ENCODE assay signal across 15 cellular contexts in genomic region chr3:88041005-88041404, GRCh38. TPM values are rescaled to one million over a fixed set of nuclear protein-coding genes. Genes with fewer than 3 reads are reported as not detected.
DNase-seq lines count a peak whose midpoint lies in the region; ATAC-seq and TF ChIP-seq lines count a peak whose summit lies in the region.
"Had no signal": no experiment of that assay in that cellular context is flagged by ENCODE, and none has a peak within 500 bp of the region (broad histone marks: within the 10 kb centered on the region; RNA-seq: fewer than 3 reads in every experiment).

No MANE protein-coding gene starts in this region.

- H3K27me3 ChIP-seq in H9 (ENCODE audit: insufficient read depth, low read length) (no peaks in the 10 kb centered on the region), aorta (ENCODE audit: control insufficient read depth in 1 of 2, insufficient read depth in 2 of 2, low read length in 1 of 2) (no peaks in the 10 kb centered on the region)
- H3K27me3 ChIP-seq: BE2C had no signal

- H3K36me3 Mint-ChIP-seq in H9 (ENCODE audit: insufficient read depth in 1 of 3, low read depth in 3 of 3) (no peaks in the 10 kb centered on the region), WTC11 (no peaks in the 10 kb centered on the region)
- H3K36me3 Mint-ChIP-seq: CD4-positive, alpha-beta memory T cell had no signal

- no peaks in the 10 kb centered on the region for H3K36me3 ChIP-seq in aorta (ENCODE audit: control insufficient read depth in 1 of 2, insufficient read depth in 2 of 2, low read length in 1 of 2)
- H3K36me3 ChIP-seq: BE2C had no signal

- H3K79me2 ChIP-seq in H9 (ENCODE audit: insufficient read depth, low read length), result no peaks in the 10 kb centered on the region

- no peaks in the 10 kb centered on the region for H3K23me2 ChIP-seq in H9 (ENCODE audit: insufficient read length, low read depth, low read length, poor library complexity, severe bottlenecking)

- no peak overlapping the region for H3K4ac ChIP-seq in H9 (ENCODE audit: low read depth, low read length)

- no peaks in the 10 kb centered on the region for H3K4me1 ChIP-seq in H9 (ENCODE audit: insufficient read depth, low read length)
- no peaks in the 10 kb centered on the region for H3K4me1 ChIP-seq in aorta (ENCODE audit: control insufficient read depth in 1 of 2, insufficient read depth in 2 of 2, low read length in 2 of 2)
- H3K4me1 ChIP-seq: A549, BE2C had no signal

- H3K27me3 Mint-ChIP-seq in H9 (ENCODE audit: low read depth) (no peaks in the 10 kb centered on the region), WTC11 (ENCODE audit: low read depth) (no peaks in the 10 kb centered on the region)

- H4K20me1 ChIP-seq in H9 (ENCODE audit: control insufficient read depth, insufficient read depth, insufficient read length), result no peaks in the 10 kb centered on the region

- no CpG with 5 or more reads among the region's 3 CpGs for WGBS in H9 (ENCODE audit: extremely low coverage, insufficient read length, low lambda C conversion rate)
- 97% methylated on average over 3 of the region's 3 CpGs for WGBS in aorta, 2 donors

- DNase-seq in H9 (peak; percentile 40), WTC11 (ENCODE audit: low spot score) (peak; percentile 11), iPS-NIHi7 (ENCODE audit: extremely low spot score) (peak; percentile 18), H4 (ENCODE audit: low spot score) (no peak), COLO668 (lab: John Stamatoyannopoulos, UW; ENCODE audit: unreplicated experiment) (no peak), aorta (no peak)
- DNase-seq: BE2C; CD4-positive, alpha-beta memory T cell; COR-L47; DMS79; GOT3 had no signal

- no peak overlapping the region for H2BK5ac ChIP-seq in H9 (ENCODE audit: insufficient read length, low read length)

- no peak overlapping the region for H3K14ac ChIP-seq in H9 (ENCODE audit: insufficient read depth, low read length)

- H4K91ac ChIP-seq in H9 (ENCODE audit: insufficient read length, low read depth, low read length), result no peak overlapping the region

- no peak overlapping the region for H2AFZ ChIP-seq in H9 (ENCODE audit: low read length)

- H3K9me3 Mint-ChIP-seq in H9 (no peaks in the 10 kb centered on the region), WTC11 (peaks cover 3% of the 10 kb centered on the region; the same call in 1 of the 2 replicates)
- H3K9me3 Mint-ChIP-seq: CD4-positive, alpha-beta memory T cell had no signal

- POLR2A ChIA-PET in WTC11 (lab: Charles Lee), result interaction anchor here (0.5 kb wide), 1 partner anchor 8 kb away, joined by 3 read pairs; no protein-coding TSS in a partner anchor

- H3K23ac ChIP-seq in H9 (ENCODE audit: insufficient read length, low read depth, low read length), result no peak overlapping the region

- H3K27ac ChIP-seq in H9 (ENCODE audit: insufficient read length, low read depth, low read length) (no peak overlapping the region), aorta (ENCODE audit: low read depth in 1 of 2, low read length in 2 of 2) (no peak overlapping the region)
- H3K27ac ChIP-seq: A549, C4-2B had no signal

- H3K4me2 ChIP-seq in H9 (ENCODE audit: insufficient read depth, insufficient read length, low read length), result no peak overlapping the region
- H3K4me2 ChIP-seq: A549 had no signal

- H3K9me3 ChIP-seq in H9 (ENCODE audit: control insufficient read depth, low read depth, low read length) (no peaks in the 10 kb centered on the region), aorta (ENCODE audit: control insufficient read depth, low read length) (no peaks in the 10 kb centered on the region)
- H3K9me3 ChIP-seq: A549, BE2C had no signal

- TF ChIP-seq CTCF in GM12872 (IDR thresholded peaks at IDR 0.05; ENCODE audit: insufficient read depth, low read depth, low read length) (peak; percentile 8; the same call in 1 of the 3 replicates), H9 (conservative IDR thresholded peaks at IDR 0.05) (no peak; the same call in 2 of the 3 replicates), WTC11 (IDR thresholded peaks at IDR 0.05) (no peak)

- no peak overlapping the region for H3K18ac ChIP-seq in H9 (ENCODE audit: insufficient read length, low read depth, low read length)

- H3K4me3 ChIP-seq in aorta (ENCODE audit: low read length in 2 of 2), result no peak overlapping the region
- H3K4me3 ChIP-seq: A549 had no signal

- H3T11ph ChIP-seq in H9 (ENCODE audit: low read length), result no peak overlapping the region

- no peak overlapping the region for H2BK120ac ChIP-seq in H9 (ENCODE audit: low read depth, low read length, poor library complexity, severe bottlenecking)

- H3K27ac Mint-ChIP-seq in H9 (no peak overlapping the region), WTC11 (no peak overlapping the region)
- H3K27ac Mint-ChIP-seq: CD4-positive, alpha-beta memory T cell had no signal

- CTCF ChIA-PET in WTC11 (lab: Charles Lee), result no interaction called here

- H2AK5ac ChIP-seq in H9 (ENCODE audit: insufficient read length, low read length), result no peak overlapping the region

- H3K79me1 ChIP-seq in H9 (ENCODE audit: insufficient read depth, low read depth, low read length, poor library complexity, severe bottlenecking), result no peaks in the 10 kb centered on the region

- no peak overlapping the region for H3K56ac ChIP-seq in H9 (ENCODE audit: insufficient read length, low read depth, low read length)

- no peak overlapping the region for H3K4me3 Mint-ChIP-seq in H9
- H3K4me3 Mint-ChIP-seq in WTC11, result no peak overlapping the region

- H4K5ac ChIP-seq in H9 (ENCODE audit: insufficient read length, low read depth, low read length), result no peak overlapping the region

- no peak overlapping the region for H3K9ac ChIP-seq in H9 (ENCODE audit: extremely low read depth, insufficient read length, low read length)

- no peak overlapping the region for H2BK15ac ChIP-seq in H9 (ENCODE audit: low read depth, low read length)

- ATAC-seq in WTC11, result peak; percentile 95
- no peak for ATAC-seq in GM21390 (IDR thresholded peaks at IDR 0.05; ENCODE audit: unreplicated experiment)
- no peak for ATAC-seq in aorta (ENCODE audit: low FRiP score)

- H2BK20ac ChIP-seq in H9 (ENCODE audit: low read depth, low read length, poor library complexity, severe bottlenecking), result no peak overlapping the region

- no peak overlapping the region for H2BK12ac ChIP-seq in H9 (ENCODE audit: insufficient read length, low read depth, low read length)

- H3K4me1 Mint-ChIP-seq in H9, result no peaks in the 10 kb centered on the region
- no peaks in the 10 kb centered on the region for H3K4me1 Mint-ChIP-seq in WTC11

- intact Hi-C loops in aorta (cut with DNase I), result no loop called here

- no peak overlapping the region for H4K8ac ChIP-seq in H9 (replicated peaks; ENCODE audit: insufficient read length, low read depth, low read length)

TF ChIP-seq in WTC11, 78 proteins besides CTCF, POLR2A, EP300 and RAD21 (continues in another document):
- no peak for TF ChIP-seq NR1H2 (CRISPR knock-in tag; IDR thresholded peaks at IDR 0.05)
- TF ChIP-seq GTF2I (CRISPR knock-in tag; conservative IDR thresholded peaks at IDR 0.05), result no peak
- TF ChIP-seq SOX15 (CRISPR knock-in tag; IDR thresholded peaks at IDR 0.05), result no peak
- no peak for TF ChIP-seq ZNF219 (CRISPR knock-in tag; IDR thresholded peaks at IDR 0.05; ENCODE audit: borderline replicate concordance)
- no peak for TF ChIP-seq ZNF232 (CRISPR knock-in tag; IDR thresholded peaks at IDR 0.05)
- no peak for TF ChIP-seq MYBL2 (CRISPR knock-in tag; IDR thresholded peaks at IDR 0.05)
- no peak for TF ChIP-seq PRDM15 (CRISPR knock-in tag; IDR thresholded peaks at IDR 0.05)
- no peak for TF ChIP-seq SMAD4 (CRISPR knock-in tag; IDR thresholded peaks at IDR 0.05)
- no peak for TF ChIP-seq TEAD1 (CRISPR knock-in tag; IDR thresholded peaks at IDR 0.05)
- no peak for TF ChIP-seq ZMAT4 (CRISPR knock-in tag; IDR thresholded peaks at IDR 0.05)

RNA-seq across cellular contexts. Expression of gene CGGBP1, which starts 17.8 kb away (rescaled TPM):
- 72.1 and 75.0 TPM in 2 replicates for total RNA-seq in H9 (2021)
- total RNA-seq in WTC11 (2021), result 57.6 to 61.3 TPM (median 60.7 TPM) in 3 replicates
- total RNA-seq in H4 (2014; rRNA removed; shearing (Covaris generic)), result 29.3 and 37.3 TPM in 2 replicates
- 10 to 100 TPM; 65.8 to 73.6 TPM for total RNA-seq in aorta
- 10 to 100 TPM; 41.3 to 53.2 TPM for polyA plus RNA-seq in aorta

RNA-seq across cellular contexts. Expression of gene ZNF654, which starts 18.1 kb away (rescaled TPM):
- total RNA-seq in H9 (2021) (6.9 and 8.7 TPM in 2 replicates), WTC11 (2021) (7.0 to 10.0 TPM (median 8.3 TPM) in 3 replicates), aorta (10 to 100 TPM; 18.0 to 28.3 TPM)
- 4.0 and 7.2 TPM in 2 replicates for total RNA-seq in H4 (2014; rRNA removed; shearing (Covaris generic))
- polyA plus RNA-seq in aorta, result 1 to 10 TPM; 3.0 to 4.9 TPM

Comparison
In these comparisons a context has a peak if more than half of its experiments do, and no peak if none do; other contexts are left out.
1. DNase-seq: peak in H9 (single experiment), WTC11 (single experiment) and iPS-NIHi7 (single experiment); none in H4 (single experiment), COLO668 (single experiment) and aorta (0 of 2).